Comparison of ENCODE assay signal across 16 cellular contexts in genomic region chr7:45660201-45660900, GRCh38.
"Had no signal": no experiment of that assay in that cellular context is flagged by ENCODE, and none has a peak within 500 bp of the region (broad histone marks: within the 10 kb centered on the region; RNA-seq: fewer than 3 reads in every experiment).

No MANE protein-coding gene starts in this region.

- DNase-seq: amniotic stem cell; effector memory CD4-positive, alpha-beta T cell; foreskin fibroblast; lower lobe of right lung; midbrain; small intestine; stimulated activated CD4-positive, alpha-beta T cell treated with anti-CD3 and anti-CD28 coated beads, Interleukin-15, amount 100 ng/mL, for 24 hours; stimulated activated CD4-positive, alpha-beta T cell treated with anti-CD3 and anti-CD28 coated beads, Interleukin-2, amount 100 ng/mL, for 48 hours; stimulated activated naive CD8-positive, alpha-beta T cell treated with anti-CD3 and anti-CD28 coated beads, Interleukin-15, amount 100 ng/mL, for 72 hours; SW 1271; T-helper 2 cell; trophoblast cell had no signal

- H3K4me1 Mint-ChIP-seq: nephron; stimulated activated naive CD8-positive, alpha-beta T cell treated with anti-CD3 and anti-CD28 coated beads, Interleukin-15, amount 100 ng/mL, for 72 hours had no signal

- H3K4me3 Mint-ChIP-seq: activated naive CD8-positive, alpha-beta T cell; dendritic cell treated with granulocyte-macrophage colony-stimulating factor and Interleukin-4, amounts not matched to agents 40 ng/mL and 50 ng/mL, for 4 days; nephron; stimulated activated naive CD8-positive, alpha-beta T cell treated with anti-CD3 and anti-CD28 coated beads, Interleukin-15, amount 100 ng/mL, for 72 hours had no signal

- H3K27ac Mint-ChIP-seq: activated naive CD8-positive, alpha-beta T cell; dendritic cell treated with granulocyte-macrophage colony-stimulating factor and Interleukin-4, amounts not matched to agents 40 ng/mL and 50 ng/mL, for 4 days; nephron had no signal

- H3K36me3 Mint-ChIP-seq: activated naive CD8-positive, alpha-beta T cell had no signal

- H3K9me3 Mint-ChIP-seq: dendritic cell treated with granulocyte-macrophage colony-stimulating factor and Interleukin-4, amounts not matched to agents 40 ng/mL and 50 ng/mL, for 4 days; nephron had no signal

- H3K27me3 Mint-ChIP-seq: activated naive CD8-positive, alpha-beta T cell; dendritic cell treated with granulocyte-macrophage colony-stimulating factor and Interleukin-4, amounts not matched to agents 40 ng/mL and 50 ng/mL, for 4 days; stimulated activated naive CD8-positive, alpha-beta T cell treated with anti-CD3 and anti-CD28 coated beads, Interleukin-15, amount 100 ng/mL, for 72 hours had no signal

- ATAC-seq: lower lobe of right lung; right lobe of liver; stimulated activated naive CD8-positive, alpha-beta T cell treated with anti-CD3 and anti-CD28 coated beads, Interleukin-15, amount 100 ng/mL, for 72 hours had no signal
